In genomic region chr20:18506744-18507143, GRCh38 we compare ENCODE assay signal across 8 cellular contexts. TPM values are rescaled to one million over a fixed set of nuclear protein-coding genes. Genes with fewer than 3 reads are reported as not detected.
DNase-seq lines count a peak whose midpoint lies in the region; ATAC-seq and TF ChIP-seq lines count a peak whose summit lies in the region.

No MANE protein-coding gene starts in this region.

- H3K27ac ChIP-seq in HCT116 (ENCODE audit: low read depth, low read length) = peak overlapping the region; percentile 75; the same call in 1 of the 2 replicates
- peak overlapping the region; percentile 68 for H3K27ac ChIP-seq in RWPE2 (ENCODE audit: poor library complexity, severe bottlenecking)
- H3K27ac ChIP-seq in neutrophil = peak overlapping the region; percentile 98

- CTCF ChIA-PET in HCT116 (lab: Charles Lee) = interaction anchor here (0.6 to 1.6 kb wide), 4 partner anchors 10 to 780 kb away, joined by 3 to 6 read pairs (median 3); partner anchors contain the start of genes DZANK1, POLR3F and RBBP9

- H3K4me1 ChIP-seq in HCT116 (ENCODE audit: control insufficient read depth in 1 of 2, insufficient read depth in 2 of 2, low read length in 2 of 2) (peaks cover 5 to 17% of the 10 kb centered on the region in 2 experiments; a peak in 3 of 4 replicates), RWPE2 (ENCODE audit: insufficient read depth, poor library complexity, severe bottlenecking) (peaks cover 11% of the 10 kb centered on the region), neutrophil (ENCODE audit: control insufficient read depth in 1 of 2, insufficient read depth in 1 of 2, low read depth in 1 of 2, low read length in 1 of 2) (peaks cover 34 to 39% of the 10 kb centered on the region in 2 experiments)

- H3K36me3 ChIP-seq in HCT116 (ENCODE audit: control insufficient read depth in 1 of 2, insufficient read depth in 2 of 2, low read length in 2 of 2) = peaks cover 15 to 16% of the 10 kb centered on the region in 2 experiments
- H3K36me3 ChIP-seq in RWPE2 (ENCODE audit: low read depth) = peaks cover 30% of the 10 kb centered on the region
- H3K36me3 ChIP-seq in neutrophil = no peaks in the 10 kb centered on the region

- H3K9me2 ChIP-seq in HCT116 (ENCODE audit: insufficient read depth) = no peaks in the 10 kb centered on the region

- no peak for ATAC-seq in HCT116
- no peak for ATAC-seq in RWPE2 (ENCODE audit: low read depth)
- ATAC-seq in GM19455 (IDR thresholded peaks at IDR 0.05; ENCODE audit: unreplicated experiment) = no peak
- ATAC-seq in HG02642 (IDR thresholded peaks at IDR 0.05; ENCODE audit: poor library complexity, unreplicated experiment) = no peak
- no peak for ATAC-seq in HG02870 (IDR thresholded peaks at IDR 0.05; ENCODE audit: unreplicated experiment)

- H3K27me3 ChIP-seq in HCT116 (ENCODE audit: insufficient read depth, low read length) (no peaks in the 10 kb centered on the region), RWPE2 (ENCODE audit: insufficient read depth, poor library complexity, severe bottlenecking) (no peaks in the 10 kb centered on the region), neutrophil (peaks cover 8% of the 10 kb centered on the region)

- TF ChIP-seq CTCF in HCT116 (IDR thresholded peaks at IDR 0.05 in 2 of 3, conservative IDR thresholded peaks at IDR 0.05 in 1 of 3; ENCODE audit: borderline replicate concordance in 1 of 3, insufficient read depth in 1 of 3, low read depth in 2 of 3, low read length in 2 of 3) (no peak), RWPE2 (IDR thresholded peaks at IDR 0.05; ENCODE audit: poor library complexity, severe bottlenecking) (no peak), neutrophil (IDR thresholded peaks at IDR 0.05) (no peak)

- H2AFZ ChIP-seq in HCT116 (ENCODE audit: low read depth, low read length, poor library complexity, severe bottlenecking) = no peak overlapping the region

- BruUV-seq in HCT116 (replicated peaks; lab: Mats Ljungman, UMichigan) = TSS peak; percentile 97

- DNase-seq in HCT116 (ENCODE audit: low read depth, low spot score) (no peak), RWPE2 (ENCODE audit: low spot score) (no peak), EL (no peak)
- DNase-seq in effector CD4-positive, alpha-beta T cell = peak; percentile 8

- H3K79me2 ChIP-seq in HCT116 (ENCODE audit: insufficient read depth, low read length) = peaks cover 38% of the 10 kb centered on the region

- peak overlapping the region; percentile 93 for H3K4me2 ChIP-seq in HCT116 (ENCODE audit: low read length)

- peak overlapping the region; percentile 93 for H3K9ac ChIP-seq in HCT116 (ENCODE audit: low read length)

- intact Hi-C loops in HCT116 (cut with micrococcal nuclease) = loop anchor here (1.0 to 5.0 kb wide), 3 partner anchors 39 to 81 kb away; partner anchors contain the start of genes DTD1, DZANK1, POLR3F and SMIM26

- TF ChIP-seq RAD21 in HCT116 (IDR thresholded peaks at IDR 0.05; ENCODE audit: low read depth) = no peak

- TF ChIP-seq POLR2A in HCT116 (IDR thresholded peaks at IDR 0.05; ENCODE audit: borderline replicate concordance, extremely low read depth, insufficient read depth, insufficient read length) = no peak

- POLR2A ChIA-PET in HCT116 (lab: Charles Lee) = interaction anchor here (1.0 to 4.0 kb wide), 12 partner anchors 9 to 219 kb away, joined by 3 to 43 read pairs (median 6); partner anchors contain the start of genes DZANK1, POLR3F, RBBP9 and SMIM26

- RAD21 ChIA-PET in HCT116 (lab: Charles Lee; ENCODE audit: low non-redundant PET in 1 of 2, low total read pairs in 2 of 2, uncharacterized antibody in 2 of 2, unreplicated experiment in 2 of 2) = interaction anchor here in 1 of 2 experiments (1.0 kb wide), 1 partner anchor 10 kb away, joined by 3 read pairs; the partner anchor contains the start of gene RBBP9

- no peaks in the 10 kb centered on the region for H3K9me3 ChIP-seq in HCT116 (ENCODE audit: control insufficient read depth in 1 of 2, insufficient read depth in 1 of 2, low read depth in 1 of 2, low read length in 2 of 2)
- H3K9me3 ChIP-seq in RWPE2 (ENCODE audit: severe bottlenecking) = no peaks in the 10 kb centered on the region
- H3K9me3 ChIP-seq in neutrophil = no peaks in the 10 kb centered on the region

- no peaks in the 10 kb centered on the region for H4K20me1 ChIP-seq in HCT116 (ENCODE audit: insufficient read depth)

- H3K4me3 ChIP-seq in HCT116 (replicated peaks in 1 of 2; ENCODE audit: low read depth in 1 of 2, low read length in 2 of 2) (peak overlapping the region; percentile 71 to 90), RWPE2 (ENCODE audit: severe bottlenecking) (peak overlapping the region; percentile 75), neutrophil (ENCODE audit: low read depth in 1 of 2, low read length in 1 of 2) (peak overlapping the region; percentile 78 to 79)

TF ChIP-seq in HCT116, 20 proteins besides CTCF, POLR2A, EP300 and RAD21:
- TF ChIP-seq EZH2phosphoT487 (IDR thresholded peaks at IDR 0.05; ENCODE audit: borderline replicate concordance) (no peak), ZNF274 (IDR thresholded peaks at IDR 0.05; ENCODE audit: low read depth, low read length) (no peak), CEBPB (IDR thresholded peaks at IDR 0.05; ENCODE audit: low read depth) (no peak), SIN3A (IDR thresholded peaks at IDR 0.05; ENCODE audit: low read depth) (no peak), JUND (IDR thresholded peaks at IDR 0.05) (0 out of 2 replicates have a peak, but pooled peaks have one; percentile 2), MAX (IDR thresholded peaks at IDR 0.05) (no peak)

RNA-seq across cellular contexts. Expression of gene SEC23B, which starts 1.0 kb away (rescaled TPM):
- total RNA-seq in HCT116 (2021; ENCODE audit: unreplicated experiment) = 85.8 TPM
- 76.0 and 84.7 TPM in 2 replicates for polyA plus RNA-seq in HCT116 (2012)

RNA-seq across cellular contexts. Expression of gene RBBP9, which starts 9.7 kb away (rescaled TPM):
- 10.3 TPM for total RNA-seq in HCT116 (2021; ENCODE audit: unreplicated experiment)
- 5.3 and 7.9 TPM in 2 replicates for polyA plus RNA-seq in HCT116 (2012)

RNA-seq across cellular contexts. Expression of gene POLR3F, which starts 39.6 kb away (rescaled TPM):
- total RNA-seq in HCT116 (2021; ENCODE audit: unreplicated experiment) = 11.4 TPM
- polyA plus RNA-seq in HCT116 (2012) = 3.6 and 5.9 TPM in 2 replicates

RNA-seq across cellular contexts. Expression of gene DZANK1, which starts 39.9 kb away (rescaled TPM):
- 1.7 TPM for total RNA-seq in HCT116 (2021; ENCODE audit: unreplicated experiment)
- 1.1 and 1.4 TPM in 2 replicates for polyA plus RNA-seq in HCT116 (2012)
